ENCODE assay signal across 8 cellular contexts in genomic region chr12:219891-220352, GRCh38. TPM values are rescaled to one million over a fixed set of nuclear protein-coding genes. Genes with fewer than 3 reads are reported as not detected.
DNase-seq lines count a peak whose midpoint lies in the region; ATAC-seq and TF ChIP-seq lines count a peak whose summit lies in the region.

No MANE protein-coding gene starts in this region.

- in situ Hi-C loops in ACHN (cut with HindIII; ENCODE audit: low pct_ligation_motif_present, low pct_unique_long_range_greater_than_20kb, low sequenced_read_pairs) (no loop called here), GM13976 (cut with MboI; ENCODE audit: low sequenced_read_pairs, unreplicated experiment) (no loop called here)

- no peak overlapping the region for H3K27ac Mint-ChIP-seq in activated naive CD8-positive, alpha-beta T cell treated with anti-CD3 and anti-CD28 coated beads for 36 hours

- intact Hi-C loops in sciatic nerve (cut with DNase I) = no loop called here

- H3K9me3 Mint-ChIP-seq in activated naive CD8-positive, alpha-beta T cell treated with anti-CD3 and anti-CD28 coated beads for 36 hours = no peaks in the 10 kb centered on the region

- DNase-seq in ACHN = peak; percentile 95
- peak; percentile 84 for DNase-seq in GM13976 (ENCODE audit: low spot score)
- peak; percentile 18 for DNase-seq in KG1 (lab: John Stamatoyannopoulos, UW)
- peak; percentile 89 for DNase-seq in RPMI8226
- peak; percentile 78 for DNase-seq in activated naive CD8-positive, alpha-beta T cell treated with anti-CD3 and anti-CD28 coated beads for 36 hours
- peak; percentile 3 to 46 for DNase-seq in hippocampal formation (lab: John Stamatoyannopoulos, UW)
- DNase-seq in sciatic nerve (ENCODE audit: low spot score) = peak; percentile 80

- peak; percentile 61 for TF ChIP-seq CTCF in GM13976 (IDR thresholded peaks at IDR 0.05; ENCODE audit: borderline replicate concordance, control extremely low read depth, extremely low read depth, insufficient read depth, missing control alignments)

- no peaks in the 10 kb centered on the region for H3K27me3 Mint-ChIP-seq in activated naive CD8-positive, alpha-beta T cell treated with anti-CD3 and anti-CD28 coated beads for 36 hours

- no peak overlapping the region for H3K4me3 Mint-ChIP-seq in activated naive CD8-positive, alpha-beta T cell treated with anti-CD3 and anti-CD28 coated beads for 36 hours

- peaks cover 2% of the 10 kb centered on the region for H3K4me1 Mint-ChIP-seq in activated naive CD8-positive, alpha-beta T cell treated with anti-CD3 and anti-CD28 coated beads for 36 hours

- ATAC-seq in sciatic nerve (peak; percentile 75), GM21717 (IDR thresholded peaks at IDR 0.05; ENCODE audit: unreplicated experiment) (no peak)

- H3K36me3 Mint-ChIP-seq in activated naive CD8-positive, alpha-beta T cell treated with anti-CD3 and anti-CD28 coated beads for 36 hours = no peaks in the 10 kb centered on the region

RNA-seq across cellular contexts. Expression of gene SLC6A12, which starts 6.0 kb away (rescaled TPM):
- not detected for total RNA-seq in activated naive CD8-positive, alpha-beta T cell treated with anti-CD3 and anti-CD28 coated beads for 36 hours
- 0.40 TPM for total RNA-seq in sciatic nerve

RNA-seq across cellular contexts. Expression of gene SLC6A13, which starts 42.7 kb away (rescaled TPM):
- under 1 TPM; 0.40 to 0.64 TPM for total RNA-seq in activated naive CD8-positive, alpha-beta T cell treated with anti-CD3 and anti-CD28 coated beads for 36 hours
- 0.85 TPM for total RNA-seq in sciatic nerve

Comparison
In these comparisons a context has a peak if more than half of its experiments do, and no peak if none do; other contexts are left out.
1. DNase-seq: peak in every context shown above with its lines; median percentile 95 in ACHN; 89 in RPMI8226; 84 in GM13976; 80 in sciatic nerve; 78 in activated naive CD8-positive, alpha-beta T cell treated with anti-CD3 and anti-CD28 coated beads for 36 hours; 24 in hippocampal formation; 18 in KG1.